In the genomic region with DNA sequence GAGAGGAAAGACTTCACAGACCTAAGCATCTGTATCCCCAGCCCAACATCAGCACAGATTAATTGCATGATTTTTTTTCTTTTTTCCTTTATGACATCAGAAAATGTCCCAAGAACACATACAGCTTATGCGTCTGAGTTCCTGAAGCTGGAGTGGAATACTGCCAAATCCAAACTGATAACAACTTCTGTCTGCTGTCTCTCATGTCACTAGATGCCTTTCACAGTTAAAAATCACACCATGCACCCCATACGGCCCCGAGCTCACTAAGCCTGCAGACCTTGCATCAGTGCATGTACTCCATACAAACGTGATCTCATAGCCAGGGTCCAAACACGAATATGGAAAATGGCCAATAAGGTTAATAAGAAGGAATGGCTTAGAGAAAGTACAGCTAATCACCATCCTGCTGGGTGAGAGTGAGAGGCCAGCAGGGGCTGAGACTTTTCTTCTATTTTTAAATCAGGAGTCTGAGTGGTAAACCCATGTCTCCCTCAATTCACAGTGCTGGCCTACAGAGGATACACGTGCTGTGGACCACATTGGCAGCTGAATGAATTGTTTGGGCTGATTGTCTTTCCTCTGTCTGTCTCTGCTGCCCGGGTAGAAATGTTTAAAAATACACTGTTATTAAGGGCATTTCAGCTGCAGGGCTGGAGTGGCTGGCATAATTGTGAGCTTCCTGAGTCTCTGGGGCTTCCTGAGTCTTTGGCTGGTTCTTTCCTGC, we compare ENCODE assay signal across 23 cellular contexts.
"Had no signal": no experiment of that assay in that cellular context is flagged by ENCODE, and none has a peak within 500 bp of the region (broad histone marks: within the 10 kb centered on the region; RNA-seq: fewer than 3 reads in every experiment).

No MANE protein-coding gene starts in this region.

- H3K4me3 ChIP-seq: ascending aorta, esophagus muscularis mucosa, heart left ventricle, right lobe of liver, skin epidermis, upper lobe of right lung had no signal

- H3K9me3 ChIP-seq: ascending aorta, esophagus muscularis mucosa, heart left ventricle, right lobe of liver, upper lobe of right lung had no signal

- H3K36me3 ChIP-seq: ascending aorta, brain microvascular endothelial cell, esophagus muscularis mucosa, heart left ventricle, right lobe of liver, upper lobe of right lung had no signal

- DNase-seq: activated CD4-positive, alpha-beta memory T cell treated with anti-CD3 and anti-CD28 coated beads for 36 hours; activated CD4-positive, alpha-beta T cell treated with anti-CD3 and anti-CD28 coated beads, Interleukin-2, amount 10 ng/mL, durations not matched to agents 24 days and 14 days; activated CD4-positive, CD25-positive, alpha-beta regulatory T cell treated with anti-CD3 and anti-CD28 coated beads, Interleukin-2, amount 50 U/mL, for 72 hours; activated CD8-positive, alpha-beta memory T cell treated with anti-CD3 and anti-CD28 coated beads, Interleukin-2, amount 50 U/mL, for 4 hours; activated effector memory CD4-positive, alpha-beta T cell treated with anti-CD3 and anti-CD28 coated beads, Interleukin-2, amount 50 U/mL, for 16 hours; activated naive CD4-positive, alpha-beta T cell treated with anti-CD3 and anti-CD28 coated beads for 36 hours; activated naive CD8-positive, alpha-beta T cell treated with anti-CD3 and anti-CD28 coated beads, Interleukin-2, amount 10 ng/mL, durations not matched to agents 7 days and 5 days; activated T-cell treated with anti-CD3 and anti-CD28 coated beads, Interleukin-2, amount 50 U/mL, for 1 hour; brain microvascular endothelial cell; caudate nucleus; endodermal cell; foreskin keratinocyte; heart left ventricle; natural killer cell; right lobe of liver; stimulated activated CD4-positive, alpha-beta T cell treated with anti-CD3 and anti-CD28 coated beads, Interleukin-4, amount 100 ng/mL, for 24 hours; T-helper 17 cell; T1000; upper lobe of right lung had no signal

- H3K4me1 ChIP-seq: ascending aorta, foreskin keratinocyte, right lobe of liver, upper lobe of right lung had no signal

- ATAC-seq: foreskin keratinocyte; natural killer cell; right lobe of liver; stimulated activated effector memory CD8-positive, alpha-beta T cell treated with anti-CD3 and anti-CD28 coated beads, Interleukin-12 subunit alpha, Interleukin-12 subunit beta, amount 100 ng/mL, for 72 hours; T-helper 17 cell; upper lobe of right lung had no signal

- H3K27ac ChIP-seq: ascending aorta, brain microvascular endothelial cell, esophagus muscularis mucosa, foreskin keratinocyte, heart left ventricle, right lobe of liver, skin epidermis, upper lobe of right lung had no signal
